In genomic region chr22:44748524-44748923, GRCh38 we compare ENCODE assay signal across 26 cellular contexts.
"Had no signal": no experiment of that assay in that cellular context is flagged by ENCODE, and none has a peak within 500 bp of the region (broad histone marks: within the 10 kb centered on the region; RNA-seq: fewer than 3 reads in every experiment).

No MANE protein-coding gene starts in this region.

- H3K4me1 ChIP-seq: breast epithelium, foreskin keratinocyte had no signal

- H3K27me3 ChIP-seq: breast epithelium, pancreas had no signal

- ATAC-seq: activated T-cell treated with anti-CD3 and anti-CD28 coated beads, Interleukin-2, amount 50 U/mL, for 4 hours; activated T-helper 17 cell treated with anti-CD3 and anti-CD28 coated beads, Interleukin-2, amount 50 U/mL, for 72 hours; foreskin keratinocyte; heart left ventricle; left lung; pancreas; right cardiac atrium; T-helper 17 cell had no signal

- H3K4me3 ChIP-seq: breast epithelium, esophagus muscularis mucosa, heart left ventricle, left lung, lung, pancreas, tibial nerve had no signal

- DNase-seq: activated CD4-positive, alpha-beta memory T cell treated with anti-CD3 and anti-CD28 coated beads, Interleukin-2, amount 10 ng/mL, durations not matched to agents 7 days and 5 days; activated CD4-positive, alpha-beta T cell treated with anti-CD3 and anti-CD28 coated beads, Interleukin-2, amount 10 ng/mL, durations not matched to agents 24 days and 14 days; activated CD4-positive, CD25-positive, alpha-beta regulatory T cell treated with anti-CD3 and anti-CD28 coated beads, Interleukin-2, amount 50 U/mL, for 72 hours; activated gamma-delta T cell treated with Interleukin-2 at 50 U/mL for 16 hours; activated naive CD4-positive, alpha-beta T cell treated with anti-CD3 and anti-CD28 coated beads, Interleukin-2, amount 50 U/mL, for 16 hours; activated T-cell treated with anti-CD3 and anti-CD28 coated beads, Interleukin-2, amount 50 U/mL, for 4 hours; amniotic stem cell; central memory CD4-positive, alpha-beta T cell; foreskin keratinocyte; heart left ventricle; kidney glomerular epithelial cell; mesendoderm; naive B cell; nucleus accumbens; pancreas; stimulated activated CD4-positive, alpha-beta T cell treated with anti-CD3 and anti-CD28 coated beads, Interleukin-2, amount 100 ng/mL, for 48 hours; stimulated activated naive CD4-positive, alpha-beta T cell treated with Interleukin-2 at 50 U/mL for 16 hours; T-helper 17 cell; T1000 had no signal

- H3K9me3 ChIP-seq: breast epithelium, esophagus muscularis mucosa, left lung, pancreas had no signal

- H3K36me3 ChIP-seq: breast epithelium, esophagus muscularis mucosa, heart left ventricle, left lung, pancreas, tibial nerve had no signal

- H3K27ac ChIP-seq: breast epithelium, esophagus muscularis mucosa, foreskin keratinocyte, heart left ventricle, left lung, tibial nerve had no signal
